Comparison of ENCODE assay signal across 10 cellular contexts in genomic region chr11:65301491-65302329, GRCh38. TPM values are rescaled to one million over a fixed set of nuclear protein-coding genes. Genes with fewer than 3 reads are reported as not detected.
DNase-seq lines count a peak whose midpoint lies in the region; ATAC-seq and TF ChIP-seq lines count a peak whose summit lies in the region.
"Had no signal": no experiment of that assay in that cellular context is flagged by ENCODE, and none has a peak within 500 bp of the region (broad histone marks: within the 10 kb centered on the region; RNA-seq: fewer than 3 reads in every experiment).

No MANE protein-coding gene starts in this region.

- H3K4me3 ChIP-seq in A673 (ENCODE audit: low read depth, low read length, poor library complexity, severe bottlenecking) = no peak overlapping the region
- H3K4me3 ChIP-seq in gastroesophageal sphincter = no peak overlapping the region

- CTCF ChIA-PET in A673 (lab: Charles Lee) = interaction anchor here (1.0 kb wide), 1 partner anchor 13 kb away, joined by 3 read pairs; the partner anchor contains the start of gene CDC42EP2
- CTCF ChIA-PET in activated CD8-positive, alpha-beta T cell treated with anti-CD3 and anti-CD28 coated beads, Interleukin-2, amount 10 ng/mL, durations not matched to agents 7 days and 5 days (lab: Charles Lee) = interaction anchor here (1.1 to 2.2 kb wide), 4 partner anchors 13 to 28 kb away, joined by 3 to 7 read pairs (median 4); no protein-coding TSS in a partner anchor

- no peaks in the 10 kb centered on the region for H3K27me3 Mint-ChIP-seq in nephron progenitor cell (ENCODE audit: low read depth, poor library complexity)
- H3K27me3 Mint-ChIP-seq in activated CD8-positive, alpha-beta T cell treated with anti-CD3 and anti-CD28 coated beads, Interleukin-2, amount 10 ng/mL, durations not matched to agents 7 days and 5 days (ENCODE audit: low read depth) = no peaks in the 10 kb centered on the region

- H3K27me3 ChIP-seq in A673 (replicated peaks; ENCODE audit: insufficient read depth, low read depth, low read length, poor library complexity) (no peaks in the 10 kb centered on the region), gastroesophageal sphincter (no peaks in the 10 kb centered on the region)

- 71 to 81% methylated on average over 6 of the region's 12 CpGs for WGBS in gastroesophageal sphincter (ENCODE audit: low coverage in 1 of 2), 2 donors

- H3K4me1 Mint-ChIP-seq in nephron progenitor cell = peaks cover 34% of the 10 kb centered on the region
- no peaks in the 10 kb centered on the region for H3K4me1 Mint-ChIP-seq in activated CD8-positive, alpha-beta T cell treated with anti-CD3 and anti-CD28 coated beads, Interleukin-2, amount 10 ng/mL, durations not matched to agents 7 days and 5 days (ENCODE audit: low read depth)

- H3K27ac Mint-ChIP-seq in nephron progenitor cell = peak overlapping the region; percentile 87
- no peak overlapping the region for H3K27ac Mint-ChIP-seq in activated CD8-positive, alpha-beta T cell treated with anti-CD3 and anti-CD28 coated beads, Interleukin-2, amount 10 ng/mL, durations not matched to agents 7 days and 5 days

- H3K9me3 ChIP-seq in A673 (ENCODE audit: low read depth, low read length, poor library complexity, severe bottlenecking) (no peaks in the 10 kb centered on the region), gastroesophageal sphincter (no peaks in the 10 kb centered on the region)

- H3K9me3 Mint-ChIP-seq in nephron progenitor cell = no peaks in the 10 kb centered on the region
- no peaks in the 10 kb centered on the region for H3K9me3 Mint-ChIP-seq in activated CD8-positive, alpha-beta T cell treated with anti-CD3 and anti-CD28 coated beads, Interleukin-2, amount 10 ng/mL, durations not matched to agents 7 days and 5 days (ENCODE audit: insufficient read depth)

- peaks cover 29% of the 10 kb centered on the region for H3K36me3 ChIP-seq in A673 (ENCODE audit: insufficient read depth, low read length, poor library complexity, severe bottlenecking)
- H3K36me3 ChIP-seq in gastroesophageal sphincter = no peaks in the 10 kb centered on the region

- TF ChIP-seq CTCF in A673 (conservative IDR thresholded peaks at IDR 0.05; ENCODE audit: low read depth, low read length) = no peak
- TF ChIP-seq CTCF in gastroesophageal sphincter (IDR thresholded peaks at IDR 0.05) = no peak
- TF ChIP-seq CTCF in nephron progenitor cell (IDR thresholded peaks at IDR 0.05) = no peak

- TF ChIP-seq EP300 in gastroesophageal sphincter (IDR thresholded peaks at IDR 0.05) = no peak

- peaks cover 5% of the 10 kb centered on the region for H3K4me1 ChIP-seq in A673 (ENCODE audit: insufficient read depth, low read length, poor library complexity, severe bottlenecking)
- H3K4me1 ChIP-seq in gastroesophageal sphincter = peaks cover 4 to 77% (median 39%) of the 10 kb centered on the region in 3 donors

- ATAC-seq in gastroesophageal sphincter (peak; percentile 20), HG03135 (IDR thresholded peaks at IDR 0.05; ENCODE audit: unreplicated experiment) (no peak)
- no peak for ATAC-seq in activated CD8-positive, alpha-beta T cell treated with anti-CD3 and anti-CD28 coated beads, Interleukin-2, amount 10 ng/mL, durations not matched to agents 7 days and 5 days

- peak overlapping the region; percentile 43 for H3K27ac ChIP-seq in A673 (ENCODE audit: low read depth, low read length, poor library complexity, severe bottlenecking)
- H3K27ac ChIP-seq in gastroesophageal sphincter = peak overlapping the region in 3 of 4 donors; percentile 57 to 61 (median 59)

- POLR2A ChIA-PET in A673 (lab: Charles Lee; ENCODE audit: low non-redundant PET) = no interaction called here
- POLR2A ChIA-PET in activated CD8-positive, alpha-beta T cell treated with anti-CD3 and anti-CD28 coated beads, Interleukin-2, amount 10 ng/mL, durations not matched to agents 7 days and 5 days (lab: Charles Lee) = interaction anchor here (1.3 kb wide), 1 partner anchor 10 kb away, joined by 7 read pairs; no protein-coding TSS in a partner anchor

- H3K4me3 Mint-ChIP-seq in nephron progenitor cell = peak overlapping the region; percentile 47
- no peak overlapping the region for H3K4me3 Mint-ChIP-seq in activated CD8-positive, alpha-beta T cell treated with anti-CD3 and anti-CD28 coated beads, Interleukin-2, amount 10 ng/mL, durations not matched to agents 7 days and 5 days

- TF ChIP-seq POLR2A in gastroesophageal sphincter (IDR thresholded peaks at IDR 0.05) = no peak

- BruUV-seq in A673 (replicated peaks; lab: Mats Ljungman, UMichigan) = no TSS peak

- H3K36me3 Mint-ChIP-seq in nephron progenitor cell (ENCODE audit: low read depth) = peaks cover 10% of the 10 kb centered on the region
- peaks cover 31% of the 10 kb centered on the region for H3K36me3 Mint-ChIP-seq in activated CD8-positive, alpha-beta T cell treated with anti-CD3 and anti-CD28 coated beads, Interleukin-2, amount 10 ng/mL, durations not matched to agents 7 days and 5 days (ENCODE audit: low read depth)

- intact Hi-C loops in A673 (cut with micrococcal nuclease; ENCODE audit: unreplicated experiment) = no loop called here

- DNase-seq in A673 (ENCODE audit: low spot score) (no peak), RPMI7951 (ENCODE audit: low read depth) (peak; percentile 67), nephron progenitor cell (peak; percentile 73), NCI-H1092 treated with DMSO at 0.1 percent for 48 hours (lab: John Stamatoyannopoulos, UW) (no peak), glomerular visceral epithelial cell (ENCODE audit: extremely low spot score) (no peak)
- DNase-seq in activated CD8-positive, alpha-beta T cell treated with anti-CD3 and anti-CD28 coated beads, Interleukin-2, amount 10 ng/mL, durations not matched to agents 7 days and 5 days = no peak
- DNase-seq: cortex of kidney had no signal

RNA-seq across cellular contexts. Expression of gene CDC42EP2, which starts 13.0 kb away (rescaled TPM):
- total RNA-seq in A673 (2021) (4.8 and 5.4 TPM in 2 replicates), gastroesophageal sphincter (10 to 100 TPM; 26.3 to 63.4 (median 42.8) TPM)
- 7.0 and 7.1 TPM in 2 replicates for total RNA-seq in RPMI7951 (2014; rRNA removed; shearing (Covaris generic))
- total RNA-seq in activated CD8-positive, alpha-beta T cell treated with anti-CD3 and anti-CD28 coated beads, Interleukin-2, amount 10 ng/mL, durations not matched to agents 7 days and 5 days = 1 to 10 TPM in 1 of 2 experiments, under 1 TPM in 1; 0.29 to 1.2 TPM
- total RNA-seq: mononuclear cell had no signal

RNA-seq across cellular contexts. Expression of gene DPF2, which starts 31.9 kb away (rescaled TPM):
- 125 and 149 TPM in 2 replicates for total RNA-seq in A673 (2021)
- 41.5 and 58.9 TPM in 2 replicates for total RNA-seq in RPMI7951 (2014; rRNA removed; shearing (Covaris generic))
- total RNA-seq in gastroesophageal sphincter = 10 to 100 TPM; 42.5 to 72.7 (median 62.1) TPM
- 10 to 100 TPM; 56.3 to 56.9 TPM for total RNA-seq in activated CD8-positive, alpha-beta T cell treated with anti-CD3 and anti-CD28 coated beads, Interleukin-2, amount 10 ng/mL, durations not matched to agents 7 days and 5 days

RNA-seq across cellular contexts. Expression of gene POLA2, which starts 39.9 kb away (rescaled TPM):
- 92.4 TPM in 2 replicates for total RNA-seq in A673 (2021)
- 28.1 and 43.7 TPM in 2 replicates for total RNA-seq in RPMI7951 (2014; rRNA removed; shearing (Covaris generic))
- total RNA-seq in gastroesophageal sphincter = 10 to 100 TPM in 2 of 4 donors, 1 to 10 TPM in 2; 7.7 to 18.5 (median 13.2) TPM
- total RNA-seq in activated CD8-positive, alpha-beta T cell treated with anti-CD3 and anti-CD28 coated beads, Interleukin-2, amount 10 ng/mL, durations not matched to agents 7 days and 5 days = 10 to 100 TPM; 63.6 to 76.1 TPM

RNA-seq across cellular contexts. Expression of gene TIGD3, which starts 52.8 kb away (rescaled TPM):
- total RNA-seq in A673 (2021) = 2.3 and 3.5 TPM in 2 replicates
- total RNA-seq in RPMI7951 (2014; rRNA removed; shearing (Covaris generic)) = 0.20 and 0.24 TPM in 2 replicates
- total RNA-seq in gastroesophageal sphincter = under 1 TPM in 2 of 4 donors, not detected in 2; 0.27 to 0.67 TPM
- total RNA-seq in activated CD8-positive, alpha-beta T cell treated with anti-CD3 and anti-CD28 coated beads, Interleukin-2, amount 10 ng/mL, durations not matched to agents 7 days and 5 days = 1 to 10 TPM; 1.1 to 1.4 TPM

Comparison
In these comparisons a context has a peak if more than half of its experiments do, and no peak if none do; other contexts are left out.
1. DNase-seq: peak in RPMI7951 (single experiment) and nephron progenitor cell (single experiment); none in A673 (single experiment), activated CD8-positive, alpha-beta T cell treated with anti-CD3 and anti-CD28 coated beads, Interleukin-2, amount 10 ng/mL, durations not matched to agents 7 days and 5 days (single experiment), NCI-H1092 treated with DMSO at 0.1 percent for 48 hours (single experiment) and glomerular visceral epithelial cell (single experiment).